40 cellular contexts compared by ENCODE assay signal in genomic region chr20:17765017-17765416, GRCh38.
"Had no signal": no experiment of that assay in that cellular context is flagged by ENCODE, and none has a peak within 500 bp of the region (broad histone marks: within the 10 kb centered on the region; RNA-seq: fewer than 3 reads in every experiment).

No MANE protein-coding gene starts in this region.

- FAIRE-seq: bronchial epithelial cell, TTC549 had no signal

- H3K27ac Mint-ChIP-seq: activated CD4-positive, alpha-beta memory T cell treated with anti-CD3 and anti-CD28 coated beads, Interleukin-2, amount 10 ng/mL, durations not matched to agents 7 days and 5 days; activated CD4-positive, alpha-beta T cell treated with anti-CD3 and anti-CD28 coated beads for 36 hours; activated CD4-positive, alpha-beta T cell treated with anti-CD3 and anti-CD28 coated beads, Interleukin-2, amount 10 ng/mL, durations not matched to agents 7 days and 5 days; activated CD8-positive, alpha-beta memory T cell treated with anti-CD3 and anti-CD28 coated beads, Interleukin-2, amount 10 ng/mL, durations not matched to agents 7 days and 5 days; activated CD8-positive, alpha-beta T cell treated with anti-CD3 and anti-CD28 coated beads, Interleukin-2, amount 10 ng/mL, durations not matched to agents 7 days and 5 days; activated naive CD4-positive, alpha-beta T cell treated with anti-CD3 and anti-CD28 coated beads for 36 hours; activated naive CD8-positive, alpha-beta T cell; activated naive CD8-positive, alpha-beta T cell treated with anti-CD3 and anti-CD28 coated beads, Interleukin-2, amount 10 ng/mL, durations not matched to agents 7 days and 5 days; activated naive CD8-positive, alpha-beta T cell treated with anti-CD3 and anti-CD28 coated beads, Interleukin-2, amount 50 U/mL, for 24 hours; activated T-cell treated with anti-CD3 and anti-CD28 coated beads, Interleukin-2, amount 50 U/mL, for 24 hours; activated T-cell treated with anti-CD3 and anti-CD28 coated beads, Interleukin-2, amount 50 U/mL, for 72 hours; activated T-helper 1 cell treated with anti-CD3 and anti-CD28 coated beads, Interleukin-12 subunit alpha, Interleukin-12 subunit beta, Interleukin-2, Interleukin-4 antibody, amounts not matched to agents 30 ng/mL and 10 ng/mL and 1 ng/mL, durations not matched to agents 14 hours and 24 hours and 36 hours; activated T-helper 17 cell treated with anti-CD3 and anti-CD28 coated beads, Interleukin-2, amount 50 U/mL, for 72 hours; brain; T-helper 1 cell treated with Interleukin-12 subunit alpha and Interleukin-12 subunit beta and Interleukin-4 antibody, amounts not matched to agents 30 μg/mL and 1 μg/mL, for 36 hours; T-helper 2 cell treated with Interferon-gamma antibody and Interleukin-4, amounts not matched to agents 5 μg/mL and 100 μg/mL, for 36 hours had no signal

- H3K36me3 ChIP-seq: ascending aorta, cardiac muscle cell had no signal

- H3K4me1 ChIP-seq: ascending aorta had no signal

- DNase-seq: activated CD4-positive, alpha-beta memory T cell treated with anti-CD3 and anti-CD28 coated beads, Interleukin-2, amount 10 ng/mL, durations not matched to agents 7 days and 5 days; activated CD4-positive, alpha-beta T cell treated with anti-CD3 and anti-CD28 coated beads for 1 hour; activated CD4-positive, alpha-beta T cell treated with anti-CD3 and anti-CD28 coated beads for 36 hours; activated CD4-positive, alpha-beta T cell treated with anti-CD3 and anti-CD28 coated beads for 48 hours; activated CD4-positive, alpha-beta T cell treated with anti-CD3 and anti-CD28 coated beads, Interleukin-2, amount 10 ng/mL, durations not matched to agents 7 days and 5 days; activated CD4-positive, alpha-beta T cell treated with anti-CD3 and anti-CD28 coated beads, Interleukin-2, amount 50 U/mL, for 48 hours; activated CD4-positive, CD25-positive, alpha-beta regulatory T cell; activated CD8-positive, alpha-beta memory T cell treated with anti-CD3 and anti-CD28 coated beads for 24 hours; activated CD8-positive, alpha-beta memory T cell treated with anti-CD3 and anti-CD28 coated beads, Interleukin-2, amount 10 ng/mL, durations not matched to agents 7 days and 5 days; activated CD8-positive, alpha-beta memory T cell treated with anti-CD3 and anti-CD28 coated beads, Interleukin-2, amount 50 U/mL, for 48 hours; activated CD8-positive, alpha-beta T cell treated with anti-CD3 and anti-CD28 coated beads, Interleukin-2, amount 10 ng/mL, durations not matched to agents 7 days and 5 days; activated effector memory CD4-positive, alpha-beta T cell treated with anti-CD3 and anti-CD28 coated beads, Interleukin-2, amount 50 U/mL, for 16 hours; activated gamma-delta T cell treated with Interleukin-2 at 50 U/mL for 16 hours; activated naive CD4-positive, alpha-beta T cell; activated naive CD4-positive, alpha-beta T cell treated with anti-CD3 and anti-CD28 coated beads for 36 hours; activated naive CD4-positive, alpha-beta T cell treated with anti-CD3 and anti-CD28 coated beads, Interleukin-2, amount 50 U/mL, for 16 hours; activated naive CD8-positive, alpha-beta T cell treated with anti-CD3 and anti-CD28 coated beads, Interleukin-2, amount 10 ng/mL, durations not matched to agents 7 days and 5 days; activated naive CD8-positive, alpha-beta T cell treated with anti-CD3 and anti-CD28 coated beads, Interleukin-2, amount 50 U/mL, for 24 hours; activated T-cell treated with anti-CD3 and anti-CD28 coated beads, Interleukin-2, amount 50 U/mL, for 24 hours; activated T-cell treated with anti-CD3 and anti-CD28 coated beads, Interleukin-2, amount 50 U/mL, for 72 hours; amygdala; anterior cingulate cortex; caudate nucleus; cerebellar nuclear complex; T-helper 1 cell; T-helper 2 cell; T-helper 9 cell had no signal

- ATAC-seq: activated CD4-positive, alpha-beta T cell treated with anti-CD3 and anti-CD28 coated beads for 36 hours; activated CD4-positive, CD25-positive, alpha-beta regulatory T cell treated with anti-CD3 and anti-CD28 coated beads, Interleukin-2, amount 50 U/mL, for 24 hours; activated CD8-positive, alpha-beta memory T cell treated with anti-CD3 and anti-CD28 coated beads, Interleukin-2, amount 10 ng/mL, durations not matched to agents 7 days and 5 days; activated CD8-positive, alpha-beta T cell treated with anti-CD3 and anti-CD28 coated beads, Interleukin-2, amount 10 ng/mL, durations not matched to agents 7 days and 5 days; activated naive CD8-positive, alpha-beta T cell treated with anti-CD3 and anti-CD28 coated beads, Interleukin-2, amount 50 U/mL, for 24 hours; activated T-cell treated with anti-CD3 and anti-CD28 coated beads, Interleukin-2, amount 50 U/mL, for 72 hours; activated T-helper 17 cell treated with anti-CD3 and anti-CD28 coated beads, Interleukin-2, amount 50 U/mL, for 72 hours had no signal

- H3K27ac ChIP-seq: ascending aorta, cardiac muscle cell, VCaP had no signal

- H3K9me3 Mint-ChIP-seq: activated CD4-positive, alpha-beta memory T cell treated with anti-CD3 and anti-CD28 coated beads, Interleukin-2, amount 10 ng/mL, durations not matched to agents 7 days and 5 days; activated naive CD4-positive, alpha-beta T cell treated with anti-CD3 and anti-CD28 coated beads for 36 hours; activated naive CD8-positive, alpha-beta T cell treated with anti-CD3 and anti-CD28 coated beads, Interleukin-2, amount 10 ng/mL, durations not matched to agents 7 days and 5 days; activated naive CD8-positive, alpha-beta T cell treated with anti-CD3 and anti-CD28 coated beads, Interleukin-2, amount 50 U/mL, for 24 hours; activated T-cell treated with anti-CD3 and anti-CD28 coated beads, Interleukin-2, amount 50 U/mL, for 24 hours; activated T-cell treated with anti-CD3 and anti-CD28 coated beads, Interleukin-2, amount 50 U/mL, for 72 hours; activated T-helper 1 cell treated with anti-CD3 and anti-CD28 coated beads, Interleukin-12 subunit alpha, Interleukin-12 subunit beta, Interleukin-2, Interleukin-4 antibody, amounts not matched to agents 30 ng/mL and 10 ng/mL and 1 ng/mL, durations not matched to agents 14 hours and 24 hours and 36 hours; activated T-helper 17 cell treated with anti-CD3 and anti-CD28 coated beads, Interleukin-2, amount 50 U/mL, for 72 hours; central memory CD8-positive, alpha-beta T cell; T-helper 1 cell treated with Interleukin-12 subunit alpha and Interleukin-12 subunit beta and Interleukin-4 antibody, amounts not matched to agents 30 μg/mL and 1 μg/mL, for 36 hours; T-helper 2 cell treated with Interferon-gamma antibody and Interleukin-4, amounts not matched to agents 5 μg/mL and 100 μg/mL, for 36 hours had no signal

- H3K36me3 Mint-ChIP-seq: activated CD8-positive, alpha-beta memory T cell treated with anti-CD3 and anti-CD28 coated beads, Interleukin-2, amount 10 ng/mL, durations not matched to agents 7 days and 5 days; activated naive CD8-positive, alpha-beta T cell; activated naive CD8-positive, alpha-beta T cell treated with anti-CD3 and anti-CD28 coated beads, Interleukin-2, amount 10 ng/mL, durations not matched to agents 7 days and 5 days; brain had no signal

- H3K4me3 ChIP-seq: ascending aorta, cardiac muscle cell had no signal

- H3K9me3 ChIP-seq: ascending aorta had no signal

- H3K27me3 ChIP-seq: ascending aorta, cardiac muscle cell had no signal
